ENCODE assay signal across 13 cellular contexts in genomic region chr5:175814676-175815075, GRCh38. TPM values are rescaled to one million over a fixed set of nuclear protein-coding genes. Genes with fewer than 3 reads are reported as not detected.
DNase-seq lines count a peak whose midpoint lies in the region; ATAC-seq and TF ChIP-seq lines count a peak whose summit lies in the region.
"Had no signal": no experiment of that assay in that cellular context is flagged by ENCODE, and none has a peak within 500 bp of the region (broad histone marks: within the 10 kb centered on the region; RNA-seq: fewer than 3 reads in every experiment).

No MANE protein-coding gene starts in this region.

- peak overlapping the region; percentile 65 for H3K4me2 ChIP-seq in osteoblast (ENCODE audit: insufficient read depth, low read length)

- H3K36me3 ChIP-seq in osteoblast (ENCODE audit: insufficient read depth, low read length) (no peaks in the 10 kb centered on the region), stomach (no peaks in the 10 kb centered on the region)
- H3K36me3 ChIP-seq: uterus had no signal

- peak overlapping the region; percentile 28 for H3K4me3 ChIP-seq in osteoblast (ENCODE audit: insufficient read depth, low read length)
- H3K4me3 ChIP-seq in stomach = no peak overlapping the region
- H3K4me3 ChIP-seq: uterus had no signal

- no peak for TF ChIP-seq POLR2A in stomach (IDR thresholded peaks at IDR 0.05)

- ATAC-seq in HG03097 (IDR thresholded peaks at IDR 0.05; ENCODE audit: low FRiP score, unreplicated experiment) (no peak), HG03571 (IDR thresholded peaks at IDR 0.05; ENCODE audit: unreplicated experiment) (no peak)
- ATAC-seq: activated T-helper 17 cell treated with anti-CD3 and anti-CD28 coated beads, Interleukin-2, amount 50 U/mL, for 72 hours had no signal

- H3K9me3 ChIP-seq in osteoblast (ENCODE audit: low read depth, low read length) (no peaks in the 10 kb centered on the region), stomach (no peaks in the 10 kb centered on the region)
- H3K9me3 ChIP-seq: uterus had no signal

- H3K4me1 ChIP-seq in osteoblast (ENCODE audit: insufficient read depth, low read length) (peaks cover 10% of the 10 kb centered on the region), stomach (no peaks in the 10 kb centered on the region)
- H3K4me1 ChIP-seq: uterus had no signal

- no peak for TF ChIP-seq EP300 in stomach (IDR thresholded peaks at IDR 0.05)

- H3K27ac ChIP-seq in osteoblast (ENCODE audit: low read depth, low read length) = no peak overlapping the region
- no peak overlapping the region for H3K27ac ChIP-seq in stomach
- H3K27ac ChIP-seq: uterus had no signal

- H3K79me2 ChIP-seq in osteoblast (ENCODE audit: insufficient read depth, low read length) = no peaks in the 10 kb centered on the region

- H4K20me1 ChIP-seq in osteoblast (ENCODE audit: insufficient read depth, low read length) = no peaks in the 10 kb centered on the region

- intact Hi-C loops in stomach (cut with DNase I; ENCODE audit: low total_unique reads) = no loop called here

- WGBS in stomach, 5 donors = 52 to 73% (median 66%) methylated on average over 9 to 10 of the region's 10 CpGs

- no peak for TF ChIP-seq CTCF in osteoblast (IDR thresholded peaks at IDR 0.05; ENCODE audit: extremely low read depth, low read depth, low read length)
- no peak for TF ChIP-seq CTCF in stomach (IDR thresholded peaks at IDR 0.05)

- peaks cover 4% of the 10 kb centered on the region for H3K27me3 ChIP-seq in osteoblast (ENCODE audit: insufficient read depth, low read length)
- H3K27me3 ChIP-seq in stomach = peaks cover 0 to 56% (median 0%) of the 10 kb centered on the region in 3 donors
- H3K27me3 ChIP-seq: uterus had no signal

- DNase-seq in EH (ENCODE audit: low read depth) (peak; percentile 91), NCI-H460 (ENCODE audit: extremely low read depth, low read depth) (peak; percentile 62), cerebellum (ENCODE audit: low spot score) (peak; percentile 66), osteoblast (ENCODE audit: insufficient read length, low spot score, missing footprints) (peak; percentile 89), NCI-H526 treated with DMSO at 0.1 percent for 48 hours (lab: John Stamatoyannopoulos, UW) (no peak), stomach (no peak)
- DNase-seq: effector CD4-positive, alpha-beta T cell; immature natural killer cell; uterus had no signal

- H2AFZ ChIP-seq in osteoblast (ENCODE audit: low read length) = peak overlapping the region; percentile 41

RNA-seq across cellular contexts. Expression of gene CPLX2, which starts 56.7 kb away (rescaled TPM):
- 6.6 and 7.8 TPM in 2 replicates for total RNA-seq in NCI-H460 (2014; rRNA removed; shearing (Covaris generic))
- 48.7 and 56.7 TPM in 2 replicates for polyA plus RNA-seq in NCI-H460 (2014; cell fraction: nucleus; rRNA removed)
- 207 TPM for total RNA-seq in cerebellum
- total RNA-seq in osteoblast = not detected in 2 replicates
- total RNA-seq in stomach = 1 to 10 TPM in 3 of 5 donors, under 1 TPM in 1, not detected in 1; under 0.01 to 8.4 (median 1.3) TPM
- 1 to 10 TPM in 2 of 3 donors, under 1 TPM in 1; 0.83 to 4.8 (median 2.0) TPM for polyA plus RNA-seq in stomach
- total RNA-seq: activated T-helper 17 cell treated with anti-CD3 and anti-CD28 coated beads, Interleukin-2, amount 50 U/mL, for 72 hours; omental fat pad had no signal
- polyA plus RNA-seq: immature natural killer cell had no signal

Comparison
In these comparisons a context has a peak if more than half of its experiments do, and no peak if none do; other contexts are left out.
1. DNase-seq: peak in EH (single experiment), NCI-H460 (single experiment), cerebellum (single experiment) and osteoblast (single experiment); none in NCI-H526 treated with DMSO at 0.1 percent for 48 hours (single experiment) and stomach (single experiment).
2. RNA of gene CPLX2, which starts 56.7 kb away (total RNA-seq): 207 TPM in cerebellum (single experiment); 6.6 to 7.8 TPM in NCI-H460, under 0.01 to 8.4 TPM in stomach and not detected in osteoblast; every median in the first group is over 10 times any median in the second.